Comparison of ENCODE assay signal across 3 cellular contexts in genomic region chr12:115771601-115772000, GRCh38.
"Had no signal": no experiment of that assay in that cellular context is flagged by ENCODE, and none has a peak within 500 bp of the region (broad histone marks: within the 10 kb centered on the region; RNA-seq: fewer than 3 reads in every experiment).

No MANE protein-coding gene starts in this region.

- ATAC-seq: GM12878 had no signal

- H3K4me3 ChIP-seq: GM12878 had no signal

- DNase-seq: GDM1, GF-D8 had no signal
